ENCODE assay signal across 27 cellular contexts in genomic region chr10:11899067-11899876, GRCh38.
DNase-seq lines count a peak whose midpoint lies in the region; ATAC-seq, FAIRE-seq and TF ChIP-seq lines count a peak whose summit lies in the region.
"Had no signal": no experiment of that assay in that cellular context is flagged by ENCODE, and none has a peak within 500 bp of the region (broad histone marks: within the 10 kb centered on the region; RNA-seq: fewer than 3 reads in every experiment).

No MANE protein-coding gene starts in this region.

- H3K14ac ChIP-seq in H1 (ENCODE audit: insufficient read length): no peak overlapping the region

- no peak overlapping the region for H2BK120ac ChIP-seq in H1 (replicated peaks; ENCODE audit: low read depth, low read length)

- TF ChIP-seq POLR2A in H1 (IDR thresholded peaks at IDR 0.05; ENCODE audit: control extremely low read depth in 1 of 2, low read depth in 2 of 2, low read length in 2 of 2): no peak

- H3K36me3 ChIP-seq in H1 (ENCODE audit: control insufficient read depth in 2 of 4, insufficient read depth in 4 of 4, low read length in 3 of 4) (no peaks in the 10 kb centered on the region), osteoblast (ENCODE audit: insufficient read depth, low read length) (no peaks in the 10 kb centered on the region)
- H3K36me3 ChIP-seq: ascending aorta had no signal

- POLR2A ChIA-PET in H1 (lab: Charles Lee; ENCODE audit: partially characterized antibody): no interaction called here

- no peak overlapping the region for H3K56ac ChIP-seq in H1 (replicated peaks; ENCODE audit: insufficient read length, low read depth, low read length)

- no peak overlapping the region for H2BK5ac ChIP-seq in H1 (ENCODE audit: low read depth, low read length)

- no peaks in the 10 kb centered on the region for H3K27me3 ChIP-seq in H1 (replicated peaks in 1 of 4; ENCODE audit: control insufficient read depth in 3 of 4, extremely low read depth in 1 of 4, insufficient read depth in 3 of 4, low read length in 3 of 4)
- H3K27me3 ChIP-seq in osteoblast (ENCODE audit: insufficient read depth, low read length): peaks cover 2% of the 10 kb centered on the region
- H3K27me3 ChIP-seq: ascending aorta had no signal

- H3K4me2 ChIP-seq in H1 (ENCODE audit: insufficient read depth in 1 of 2, low read depth in 2 of 2, low read length in 2 of 2) (no peak overlapping the region), osteoblast (ENCODE audit: insufficient read depth, low read length) (no peak overlapping the region)

- no peaks in the 10 kb centered on the region for H4K20me1 ChIP-seq in H1 (replicated peaks in 1 of 2; ENCODE audit: control insufficient read depth in 1 of 2, insufficient read depth in 2 of 2, low read length in 2 of 2)
- H4K20me1 ChIP-seq in osteoblast (ENCODE audit: insufficient read depth, low read length): no peaks in the 10 kb centered on the region

- H3K23ac ChIP-seq in H1 (ENCODE audit: insufficient read length): no peak overlapping the region

- 89% methylated on average over 28 of the region's 28 CpGs; no CpG with 5 or more reads in 1 of the 2 experiments for WGBS in H1 (ENCODE audit: extremely low coverage in 1 of 2, insufficient coverage in 1 of 2, insufficient read length in 1 of 2, insufficient replicate concordance in 2 of 2, low coverage in 1 of 2, low lambda C conversion rate in 2 of 2, missing lambda C conversion rate in 1 of 2), 2 experiments

- H3K79me1 ChIP-seq in H1 (ENCODE audit: low read depth, low read length): no peaks in the 10 kb centered on the region

- peak overlapping the region; percentile 39 for H3K4ac ChIP-seq in H1 (replicated peaks; ENCODE audit: insufficient read length, low read depth, low read length)

- H3K4me1 ChIP-seq in H1 (replicated peaks in 1 of 4; ENCODE audit: control insufficient read depth in 3 of 4, insufficient read depth in 4 of 4, low read length in 3 of 4): peaks cover 0 to 4% (median 1%) of the 10 kb centered on the region in 4 experiments; a peak in 2 of 7 replicates
- no peaks in the 10 kb centered on the region for H3K4me1 ChIP-seq in osteoblast (ENCODE audit: insufficient read depth, low read length)
- H3K4me1 ChIP-seq: ascending aorta had no signal

- no peak overlapping the region for H4K5ac ChIP-seq in H1 (ENCODE audit: insufficient read length, low read depth, low read length)

- H3K4me3 ChIP-seq in H1 (ENCODE audit: extremely low read depth in 1 of 4, insufficient read depth in 2 of 4, low read depth in 3 of 4, low read length in 4 of 4) (no peak overlapping the region), osteoblast (ENCODE audit: insufficient read depth, low read length) (no peak overlapping the region)
- H3K4me3 ChIP-seq: ascending aorta had no signal

- no peak overlapping the region for H4K8ac ChIP-seq in H1 (ENCODE audit: extremely low read depth, insufficient read depth, low read length)

- no peak overlapping the region; the same call in 1 of the 2 replicates for H2AFZ ChIP-seq in H1 (ENCODE audit: low read length)
- no peak overlapping the region for H2AFZ ChIP-seq in osteoblast (ENCODE audit: low read length)

- TF ChIP-seq RAD21 in H1 (IDR thresholded peaks at IDR 0.05 in 1 of 2, conservative IDR thresholded peaks at IDR 0.05 in 1 of 2; ENCODE audit: low read depth in 2 of 2, low read length in 2 of 2): no peak

- no peak overlapping the region for H2BK12ac ChIP-seq in H1 (ENCODE audit: low read depth, low read length)

- 0 out of 2 replicates have a peak overlapping the region, but pooled peaks have one; percentile 72 for H2BK15ac ChIP-seq in H1 (ENCODE audit: low read length)

- FAIRE-seq in H1 (lab: Jason Lieb, UNC): no peak
- FAIRE-seq: endothelial cell of umbilical vein, H54 had no signal

- H3K23me2 ChIP-seq in H1 (ENCODE audit: low read depth, low read length): no peaks in the 10 kb centered on the region

- no peak overlapping the region for H3K18ac ChIP-seq in H1 (ENCODE audit: extremely low read depth, low read length)

- H4K91ac ChIP-seq in H1 (replicated peaks; ENCODE audit: insufficient read length, low read length): no peak overlapping the region

- intact Hi-C loops in cardiac septum (cut with DNase I) (no loop called here), left cardiac atrium (cut with DNase I) (no loop called here)

- H3K9ac ChIP-seq in H1 (replicated peaks in 1 of 4; ENCODE audit: extremely low read depth in 1 of 4, low read depth in 3 of 4, low read length in 3 of 4): no peak overlapping the region

- H3K27ac ChIP-seq in H1 (ENCODE audit: low read depth, low read length): no peak overlapping the region
- no peak overlapping the region for H3K27ac ChIP-seq in osteoblast (ENCODE audit: low read depth, low read length)
- H3K27ac ChIP-seq: 22Rv1, ascending aorta had no signal

- H2BK20ac ChIP-seq in H1 (ENCODE audit: low read length): no peak overlapping the region

- no peak for ATAC-seq in left cardiac atrium
- no peak for ATAC-seq in GM19351 (IDR thresholded peaks at IDR 0.05; ENCODE audit: unreplicated experiment)
- no peak for ATAC-seq in GM18498 (IDR thresholded peaks at IDR 0.05; ENCODE audit: unreplicated experiment)
- ATAC-seq in HG03442 (IDR thresholded peaks at IDR 0.05; ENCODE audit: unreplicated experiment): no peak
- ATAC-seq: activated naive CD4-positive, alpha-beta T cell treated with anti-CD3 and anti-CD28 coated beads, Interleukin-2, amount 50 U/mL, for 72 hours; CD8-positive, alpha-beta T cell; stimulated activated naive B cell treated with anti-CD40 and anti-IgM and Interleukin-4, amounts not matched to agents 10 μg/mL and 1 μg/mL and 100 μg/mL, for 72 hours had no signal

- TF ChIP-seq EP300 in H1 (IDR thresholded peaks at IDR 0.05; ENCODE audit: borderline replicate concordance in 1 of 2, low read depth in 2 of 2, low read length in 2 of 2): no peak

- DNase-seq in cardiac septum (ENCODE audit: low spot score) (peak; percentile 55), left cardiac atrium (no peak), H1 (ENCODE audit: low read depth in 1 of 2, low spot score in 2 of 2) (no peak), osteoblast (ENCODE audit: insufficient read length, low spot score, missing footprints) (peak; percentile 82), LoVo (ENCODE audit: low spot score) (no peak)
- DNase-seq: activated B cell treated with CpG ODN at 0.5 μM for 24 hours; AML-193; CD8-positive, alpha-beta T cell; cerebellar nuclear complex; GF-D8; glutamatergic neuron; NCI-H1417 treated with DMSO at 0.1 percent for 48 hours; NCI-H2107; NCI-H446 treated with DMSO at 0.1 percent for 48 hours; nucleus accumbens; SHP77; stimulated activated CD4-positive, alpha-beta T cell treated with anti-CD3 and anti-CD28 coated beads, Interleukin-12 subunit alpha, Interleukin-12 subunit beta, amount 100 ng/mL, for 4 hours; stimulated activated CD4-positive, alpha-beta T cell treated with anti-CD3 and anti-CD28 coated beads, Interleukin-4, amount 100 ng/mL, for 24 hours; stimulated activated naive B cell treated with anti-CD40 and anti-IgM and Interleukin-4, amounts not matched to agents 10 μg/mL and 1 μg/mL and 100 μg/mL, for 72 hours had no signal

- H3K9me3 ChIP-seq in H1 (ENCODE audit: insufficient read depth in 2 of 2, low read depth in 1 of 2, low read length in 1 of 2): no peaks in the 10 kb centered on the region
- no peaks in the 10 kb centered on the region for H3K9me3 ChIP-seq in osteoblast (ENCODE audit: low read depth, low read length)
- H3K9me3 ChIP-seq: ascending aorta had no signal

- no peak overlapping the region for H2AK5ac ChIP-seq in H1 (ENCODE audit: low read depth, low read length)

- H3K79me2 ChIP-seq in H1 (ENCODE audit: control insufficient read depth in 1 of 2, insufficient read depth in 2 of 2, low read length in 2 of 2): no peaks in the 10 kb centered on the region
- H3K79me2 ChIP-seq in osteoblast (ENCODE audit: insufficient read depth, low read length): no peaks in the 10 kb centered on the region

- CTCF ChIA-PET in H1 (lab: Charles Lee; ENCODE audit: partially characterized antibody): interaction anchor here (1.3 to 7.8 kb wide), 2 partner anchors 18 to 31 kb away, joined by 3 to 34 read pairs; no protein-coding TSS in a partner anchor

- TF ChIP-seq CTCF in H1 (IDR thresholded peaks at IDR 0.05; ENCODE audit: control extremely low read depth in 1 of 3, insufficient read depth in 1 of 3, low read depth in 1 of 3, low read length in 3 of 3) (no peak), osteoblast (IDR thresholded peaks at IDR 0.05; ENCODE audit: extremely low read depth, low read depth, low read length) (no peak)

TF ChIP-seq in H1, 55 proteins besides CTCF, POLR2A, EP300 and RAD21:
- TF ChIP-seq CBX5 (IDR thresholded peaks at IDR 0.05; ENCODE audit: low read depth, low read length) (no peak), RNF2 (IDR thresholded peaks at IDR 0.05; ENCODE audit: borderline replicate concordance, low read depth, low read length, missing control alignments, poor library complexity, severe bottlenecking) (no peak), MAX (IDR thresholded peaks at IDR 0.05) (no peak), GTF2F1 (IDR thresholded peaks at IDR 0.05; ENCODE audit: borderline replicate concordance, low read depth, low read length) (no peak), HDAC2 (IDR thresholded peaks at IDR 0.05; ENCODE audit: borderline replicate concordance in 1 of 2, low read depth in 2 of 2, low read length in 2 of 2) (no peak), YY1 (IDR thresholded peaks at IDR 0.05; ENCODE audit: low read depth, low read length) (no peak), SIRT6 (IDR thresholded peaks at IDR 0.05; ENCODE audit: low read length) (no peak), EZH2 (IDR thresholded peaks at IDR 0.05; ENCODE audit: low read depth, low read length, severe bottlenecking) (no peak), RBBP5 (IDR thresholded peaks at IDR 0.05; ENCODE audit: borderline replicate concordance, low read depth, low read length) (no peak), SAP30 (IDR thresholded peaks at IDR 0.05; ENCODE audit: insufficient read depth, insufficient replicate concordance, low read length) (no peak), SP4 (IDR thresholded peaks at IDR 0.05; ENCODE audit: low read length) (no peak), ZNF274 (IDR thresholded peaks at IDR 0.05; ENCODE audit: borderline replicate concordance, extremely low read depth, low read length) (no peak), KDM4A (IDR thresholded peaks at IDR 0.05; ENCODE audit: low read depth, low read length, severe bottlenecking) (no peak), CBX8 (IDR thresholded peaks at IDR 0.05; ENCODE audit: borderline replicate concordance, low read depth, low read length) (no peak), HDAC6 (IDR thresholded peaks at IDR 0.05; ENCODE audit: low read depth, low read length) (no peak), NRF1 (IDR thresholded peaks at IDR 0.05; ENCODE audit: low read depth, low read length) (no peak), KDM1A (IDR thresholded peaks at IDR 0.05; ENCODE audit: borderline replicate concordance, low read length) (no peak)

Comparison
In these comparisons a context has a peak if more than half of its experiments do, and no peak if none do; other contexts are left out.
1. DNase-seq: peak in cardiac septum (single experiment) and osteoblast (single experiment); none in left cardiac atrium (single experiment), H1 (0 of 2) and LoVo (single experiment).